Comparison of ENCODE assay signal across 15 cellular contexts in genomic region chr15:35691176-35691761, GRCh38.
DNase-seq lines count a peak whose midpoint lies in the region; ATAC-seq and TF ChIP-seq lines count a peak whose summit lies in the region.
"Had no signal": no experiment of that assay in that cellular context is flagged by ENCODE, and none has a peak within 500 bp of the region (broad histone marks: within the 10 kb centered on the region; RNA-seq: fewer than 3 reads in every experiment).

No MANE protein-coding gene starts in this region.

- ATAC-seq in HG03135 (IDR thresholded peaks at IDR 0.05; ENCODE audit: unreplicated experiment) (no peak), HG02571 (IDR thresholded peaks at IDR 0.05; ENCODE audit: unreplicated experiment) (no peak)
- ATAC-seq: activated T-helper 17 cell treated with anti-CD3 and anti-CD28 coated beads, Interleukin-2, amount 50 U/mL, for 72 hours had no signal

- TF ChIP-seq POLR2A in esophagus squamous epithelium (IDR thresholded peaks at IDR 0.05): no peak
- TF ChIP-seq POLR2A in stomach (IDR thresholded peaks at IDR 0.05): no peak

- H3K27me3 ChIP-seq in esophagus squamous epithelium: no peaks in the 10 kb centered on the region
- no peaks in the 10 kb centered on the region for H3K27me3 ChIP-seq in stomach
- H3K27me3 ChIP-seq in H7 (ENCODE audit: control insufficient read depth, insufficient read depth, low read length): no peaks in the 10 kb centered on the region
- H3K27me3 ChIP-seq: right lobe of liver, SJSA1 had no signal

- no peak for TF ChIP-seq EP300 in stomach (IDR thresholded peaks at IDR 0.05)

- H3K27ac ChIP-seq in esophagus squamous epithelium: peak overlapping the region; percentile 40 to 87 (median 68)
- H3K27ac ChIP-seq in mesodermal cell (ENCODE audit: low read depth, low read length, severe bottlenecking): peak overlapping the region; percentile 86
- peak overlapping the region; percentile 64 to 83 (median 79) for H3K27ac ChIP-seq in stomach
- H3K27ac ChIP-seq: SJSA1 had no signal

- intact Hi-C loops in esophagus squamous epithelium (cut with DNase I): no loop called here
- intact Hi-C loops in stomach (cut with DNase I; ENCODE audit: low total_unique reads): no loop called here

- peaks cover 0 to 25% (median 0%) of the 10 kb centered on the region in 3 donors for H3K4me1 ChIP-seq in esophagus squamous epithelium
- H3K4me1 ChIP-seq in mesodermal cell (ENCODE audit: control insufficient read depth, insufficient read depth, low read length, poor library complexity, severe bottlenecking): peaks cover 36% of the 10 kb centered on the region
- H3K4me1 ChIP-seq in stomach: peaks cover 0 to 45% (median 29%) of the 10 kb centered on the region in 4 donors

- no peaks in the 10 kb centered on the region for H3K9me3 ChIP-seq in esophagus squamous epithelium
- H3K9me3 ChIP-seq in mesodermal cell (ENCODE audit: control insufficient read depth, low read length): no peaks in the 10 kb centered on the region
- H3K9me3 ChIP-seq in stomach: no peaks in the 10 kb centered on the region
- H3K9me3 ChIP-seq: right lobe of liver, SJSA1 had no signal

- WGBS in esophagus squamous epithelium, 2 donors: 77 to 87% methylated on average over 4 of the region's 4 CpGs
- 98 to 100% methylated on average over 2 to 4 of the region's 4 CpGs for WGBS in mesodermal cell (ENCODE audit: insufficient coverage in 2 of 2), 2 experiments
- WGBS in stomach, 5 donors: 39 to 65% (median 46%) methylated on average over 4 of the region's 4 CpGs

- DNase-seq in NCI-H446 treated with DMSO at 0.1 percent for 48 hours (lab: John Stamatoyannopoulos, UW) (peak; percentile 61), esophagus squamous epithelium (lab: John Stamatoyannopoulos, UW) (no peak), stomach (no peak), NK-92 (lab: John Stamatoyannopoulos, UW; ENCODE audit: unreplicated experiment) (no peak), H7 (no peak)
- DNase-seq: activated CD4-positive, alpha-beta memory T cell treated with anti-CD3 and anti-CD28 coated beads, Interleukin-2, amount 10 ng/mL, durations not matched to agents 7 days and 5 days; effector memory CD4-positive, alpha-beta T cell; foreskin melanocyte; right lobe of liver; stimulated activated naive CD4-positive, alpha-beta T cell treated with Interleukin-2 at 50 U/mL for 16 hours had no signal

- no peaks in the 10 kb centered on the region for H3K36me3 ChIP-seq in esophagus squamous epithelium
- no peaks in the 10 kb centered on the region for H3K36me3 ChIP-seq in mesodermal cell (ENCODE audit: control insufficient read depth, insufficient read depth, low read length)
- no peaks in the 10 kb centered on the region for H3K36me3 ChIP-seq in stomach
- no peaks in the 10 kb centered on the region for H3K36me3 ChIP-seq in H7 (replicated peaks; ENCODE audit: control insufficient read depth, insufficient read depth, low read length)
- H3K36me3 ChIP-seq: right lobe of liver, SJSA1 had no signal

- TF ChIP-seq CTCF in esophagus squamous epithelium (IDR thresholded peaks at IDR 0.05) (no peak), stomach (IDR thresholded peaks at IDR 0.05) (no peak)

- H3K4me3 ChIP-seq in esophagus squamous epithelium (no peak overlapping the region), mesodermal cell (ENCODE audit: extremely low read depth, insufficient read depth, low read length, poor library complexity, severe bottlenecking) (no peak overlapping the region), stomach (no peak overlapping the region), H7 (ENCODE audit: insufficient read depth, low read depth, low read length) (no peak overlapping the region)
- H3K4me3 ChIP-seq: right lobe of liver, SJSA1 had no signal
